Comparison of ENCODE assay signal across 14 cellular contexts in the genomic region with DNA sequence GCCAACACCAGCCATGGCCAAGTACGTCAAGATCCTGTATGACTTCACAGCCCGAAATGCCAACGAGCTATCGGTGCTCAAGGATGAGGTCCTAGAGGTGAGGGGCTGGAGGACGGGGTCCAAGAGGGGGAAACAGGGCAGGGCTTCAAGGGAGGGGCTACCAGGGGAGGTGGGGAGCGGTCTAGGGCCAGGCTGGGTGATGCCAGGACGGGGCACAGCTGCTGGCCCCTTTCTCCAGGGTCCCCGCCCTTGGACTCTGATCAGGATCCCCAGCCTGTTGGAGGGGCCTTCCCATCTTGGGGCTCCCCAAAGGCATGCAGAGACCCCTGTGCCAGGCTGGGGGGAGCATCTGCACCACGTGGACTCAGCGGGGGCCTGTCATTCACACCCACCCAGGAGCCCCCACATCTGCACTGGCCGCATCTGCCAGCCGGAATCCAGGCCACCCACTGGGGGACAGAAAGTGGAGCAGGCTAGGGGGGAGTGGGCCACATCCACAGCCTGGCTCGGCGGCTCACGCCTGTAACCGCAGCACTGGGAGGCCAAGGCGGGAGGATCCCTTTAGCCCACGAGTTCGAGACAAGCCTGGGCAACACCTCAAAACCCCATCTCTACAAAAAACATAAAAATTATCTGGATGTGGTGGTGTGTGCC. TPM values are rescaled to one million over a fixed set of nuclear protein-coding genes. Genes with fewer than 3 reads are reported as not detected.
DNase-seq lines count a peak whose midpoint lies in the region; ATAC-seq and TF ChIP-seq lines count a peak whose summit lies in the region.
"Had no signal": no experiment of that assay in that cellular context is flagged by ENCODE, and none has a peak within 500 bp of the region (broad histone marks: within the 10 kb centered on the region; RNA-seq: fewer than 3 reads in every experiment).

No MANE protein-coding gene starts in this region.

- H3K79me2 ChIP-seq in PC-9 (ENCODE audit: low read depth) (0 out of 2 replicates have a peak, but pooled peaks cover 4% of the 10 kb centered on the region), hepatocyte (no peaks in the 10 kb centered on the region)

- H3K27ac Mint-ChIP-seq in activated naive CD4-positive, alpha-beta T cell treated with anti-CD3 and anti-CD28 coated beads, Interleukin-2, amount 10 ng/mL, durations not matched to agents 7 days and 5 days: no peak overlapping the region
- no peak overlapping the region for H3K27ac Mint-ChIP-seq in activated naive CD4-positive, alpha-beta T cell treated with anti-CD3 and anti-CD28 coated beads, Interleukin-2, amount 50 U/mL, for 72 hours
- H3K27ac Mint-ChIP-seq in stimulated activated memory B cell treated with anti-CD40 and anti-IgM and Interleukin-4, amounts not matched to agents 10 μg/mL and 1 μg/mL and 100 μg/mL, for 72 hours: peak overlapping the region; percentile 71

- H3K9me2 ChIP-seq in PC-9 (ENCODE audit: insufficient read depth): no peaks in the 10 kb centered on the region
- H3K9me2 ChIP-seq in hepatocyte (replicated peaks; ENCODE audit: insufficient read depth): no peaks in the 10 kb centered on the region

- CTCF ChIA-PET in activated naive CD4-positive, alpha-beta T cell treated with anti-CD3 and anti-CD28 coated beads, Interleukin-2, amount 10 ng/mL, durations not matched to agents 7 days and 5 days (lab: Charles Lee): interaction anchor here (1.3 to 5.6 kb wide), 6 partner anchors 9 to 169 kb away, joined by 4 to 42 read pairs (median 8); no protein-coding TSS in a partner anchor
- CTCF ChIA-PET in PC-9 (lab: Charles Lee): no interaction called here

- BruUV-seq in PC-9 (replicated peaks; lab: Mats Ljungman, UMichigan): no TSS peak

- no peak overlapping the region for H3K4me3 ChIP-seq in PC-9
- H3K4me3 ChIP-seq in hepatocyte: no peak overlapping the region
- H3K4me3 ChIP-seq in coronary artery: no peak overlapping the region
- H3K4me3 ChIP-seq: mucosa of descending colon had no signal

- no peaks in the 10 kb centered on the region for H3K9me3 ChIP-seq in PC-9 (ENCODE audit: insufficient read depth, low read depth)
- H3K9me3 ChIP-seq in hepatocyte (ENCODE audit: low read depth): no peaks in the 10 kb centered on the region
- H3K9me3 ChIP-seq: mucosa of descending colon had no signal

- H3K27me3 ChIP-seq in PC-9 (ENCODE audit: insufficient read depth, low read depth) (no peaks in the 10 kb centered on the region), hepatocyte (no peaks in the 10 kb centered on the region)

- peaks cover 34% of the 10 kb centered on the region for H3K4me1 Mint-ChIP-seq in activated naive CD4-positive, alpha-beta T cell treated with anti-CD3 and anti-CD28 coated beads, Interleukin-2, amount 10 ng/mL, durations not matched to agents 7 days and 5 days
- H3K4me1 Mint-ChIP-seq in stimulated activated memory B cell treated with anti-CD40 and anti-IgM and Interleukin-4, amounts not matched to agents 10 μg/mL and 1 μg/mL and 100 μg/mL, for 72 hours: peaks cover 28% of the 10 kb centered on the region

- H3F3A ChIP-seq in PC-9 (ENCODE audit: insufficient read depth, low read depth): peaks cover 16% of the 10 kb centered on the region

- H3K27ac ChIP-seq in PC-9 (no peak overlapping the region), hepatocyte (no peak overlapping the region), coronary artery (no peak overlapping the region)

- H3K36me3 ChIP-seq in PC-9 (ENCODE audit: low read depth) (no peaks in the 10 kb centered on the region), hepatocyte (replicated peaks; ENCODE audit: insufficient read depth, low read depth) (no peaks in the 10 kb centered on the region)

- peaks cover 59% of the 10 kb centered on the region for H3K27me3 Mint-ChIP-seq in activated naive CD4-positive, alpha-beta T cell treated with anti-CD3 and anti-CD28 coated beads, Interleukin-2, amount 10 ng/mL, durations not matched to agents 7 days and 5 days
- H3K27me3 Mint-ChIP-seq in stimulated activated memory B cell treated with anti-CD40 and anti-IgM and Interleukin-4, amounts not matched to agents 10 μg/mL and 1 μg/mL and 100 μg/mL, for 72 hours: peaks cover 3% of the 10 kb centered on the region

- H4K20me1 ChIP-seq in PC-9 (ENCODE audit: insufficient read depth) (no peaks in the 10 kb centered on the region), hepatocyte (ENCODE audit: insufficient read depth, poor library complexity, severe bottlenecking) (no peaks in the 10 kb centered on the region)

- no peak for DNase-seq in activated naive CD4-positive, alpha-beta T cell treated with anti-CD3 and anti-CD28 coated beads, Interleukin-2, amount 10 ng/mL, durations not matched to agents 7 days and 5 days
- no peak for DNase-seq in activated naive CD4-positive, alpha-beta T cell treated with anti-CD3 and anti-CD28 coated beads, Interleukin-2, amount 50 U/mL, for 72 hours (ENCODE audit: low spot score in 2 of 2)
- no peak for DNase-seq in PC-9
- DNase-seq in hepatocyte (ENCODE audit: low spot score): no peak
- no peak for DNase-seq in EL
- no peak for DNase-seq in coronary artery (ENCODE audit: low spot score)
- DNase-seq: DMS79; foreskin melanocyte; NCI-H1417 treated with DMSO at 0.1 percent for 48 hours; NCI-H524; stimulated activated CD8-positive, alpha-beta memory T cell treated with anti-CD3 and anti-CD28 coated beads, Interleukin-4, amount 100 ng/mL, for 48 hours had no signal

- TF ChIP-seq CTCF in PC-9 (conservative IDR thresholded peaks at IDR 0.05) (no peak), hepatocyte (IDR thresholded peaks at IDR 0.05; ENCODE audit: poor library complexity) (no peak), coronary artery (IDR thresholded peaks at IDR 0.05) (no peak)

- no peaks in the 10 kb centered on the region for H3K36me3 Mint-ChIP-seq in activated naive CD4-positive, alpha-beta T cell treated with anti-CD3 and anti-CD28 coated beads, Interleukin-2, amount 10 ng/mL, durations not matched to agents 7 days and 5 days
- H3K36me3 Mint-ChIP-seq in activated naive CD4-positive, alpha-beta T cell treated with anti-CD3 and anti-CD28 coated beads, Interleukin-2, amount 50 U/mL, for 72 hours: no peaks in the 10 kb centered on the region
- no peaks in the 10 kb centered on the region for H3K36me3 Mint-ChIP-seq in stimulated activated memory B cell treated with anti-CD40 and anti-IgM and Interleukin-4, amounts not matched to agents 10 μg/mL and 1 μg/mL and 100 μg/mL, for 72 hours

- WGBS in hepatocyte (ENCODE audit: low lambda C conversion rate, missing lambda C conversion rate): 90% methylated on average over 18 of the region's 19 CpGs

- no peaks in the 10 kb centered on the region for H3K9me3 Mint-ChIP-seq in activated naive CD4-positive, alpha-beta T cell treated with anti-CD3 and anti-CD28 coated beads, Interleukin-2, amount 10 ng/mL, durations not matched to agents 7 days and 5 days
- no peaks in the 10 kb centered on the region for H3K9me3 Mint-ChIP-seq in activated naive CD4-positive, alpha-beta T cell treated with anti-CD3 and anti-CD28 coated beads, Interleukin-2, amount 50 U/mL, for 72 hours
- H3K9me3 Mint-ChIP-seq in stimulated activated memory B cell treated with anti-CD40 and anti-IgM and Interleukin-4, amounts not matched to agents 10 μg/mL and 1 μg/mL and 100 μg/mL, for 72 hours: no peaks in the 10 kb centered on the region

- POLR2A ChIA-PET in PC-9 (lab: Charles Lee; ENCODE audit: unreplicated experiment): no interaction called here

- H2AFZ ChIP-seq in PC-9 (no peak overlapping the region), hepatocyte (no peak overlapping the region)

- H3K4me2 ChIP-seq in PC-9 (peak overlapping the region; percentile 90; the same call in 1 of the 2 replicates), hepatocyte (peak overlapping the region; percentile 73)

- H3K4me1 ChIP-seq in PC-9 (replicated peaks; ENCODE audit: insufficient read depth) (peaks cover 30% of the 10 kb centered on the region), hepatocyte (ENCODE audit: insufficient read depth) (peaks cover 23% of the 10 kb centered on the region)

- peak overlapping the region; percentile 64 for H3K4me3 Mint-ChIP-seq in activated naive CD4-positive, alpha-beta T cell treated with anti-CD3 and anti-CD28 coated beads, Interleukin-2, amount 10 ng/mL, durations not matched to agents 7 days and 5 days
- H3K4me3 Mint-ChIP-seq in stimulated activated memory B cell treated with anti-CD40 and anti-IgM and Interleukin-4, amounts not matched to agents 10 μg/mL and 1 μg/mL and 100 μg/mL, for 72 hours: peak overlapping the region; percentile 76

- intact Hi-C loops in PC-9 (cut with micrococcal nuclease; ENCODE audit: unreplicated experiment): loop anchor here (10.0 kb wide), 1 partner anchor 160 kb away; the partner anchor contains the start of genes LMNTD2 and RASSF7

- no peak for ATAC-seq in activated naive CD4-positive, alpha-beta T cell treated with anti-CD3 and anti-CD28 coated beads, Interleukin-2, amount 50 U/mL, for 72 hours
- no peak for ATAC-seq in stimulated activated memory B cell treated with anti-CD40 and anti-IgM and Interleukin-4, amounts not matched to agents 10 μg/mL and 1 μg/mL and 100 μg/mL, for 72 hours
- no peak for ATAC-seq in GM21529 (IDR thresholded peaks at IDR 0.05; ENCODE audit: unreplicated experiment)

RNA-seq across cellular contexts. Expression of gene EPS8L2, which starts 18.8 kb away (rescaled TPM):
- 10 to 100 TPM in 1 of 2 donors, 1 to 10 TPM in 1; 2.4 to 34.1 TPM for total RNA-seq in activated naive CD4-positive, alpha-beta T cell treated with anti-CD3 and anti-CD28 coated beads, Interleukin-2, amount 50 U/mL, for 72 hours
- total RNA-seq in PC-9 (2021) (228 and 229 TPM in 2 replicates), hepatocyte (135 and 157 TPM in 2 replicates)
- polyA plus RNA-seq in hepatocyte: 310 and 339 TPM in 2 replicates

RNA-seq across cellular contexts. Expression of gene TALDO1, which starts 22.4 kb away (rescaled TPM):
- 100 to 1,000 TPM; 226 to 328 TPM for total RNA-seq in activated naive CD4-positive, alpha-beta T cell treated with anti-CD3 and anti-CD28 coated beads, Interleukin-2, amount 50 U/mL, for 72 hours
- total RNA-seq in PC-9 (2021) (434 and 446 TPM in 2 replicates), hepatocyte (132 and 137 TPM in 2 replicates)
- polyA plus RNA-seq in hepatocyte: 161 and 178 TPM in 2 replicates

RNA-seq across cellular contexts. Expression of gene TMEM80, which starts 29.2 kb away (rescaled TPM):
- 10 to 100 TPM in 1 of 2 donors, 1 to 10 TPM in 1; 5.2 to 11.3 TPM for total RNA-seq in activated naive CD4-positive, alpha-beta T cell treated with anti-CD3 and anti-CD28 coated beads, Interleukin-2, amount 50 U/mL, for 72 hours
- total RNA-seq in PC-9 (2021) (34.0 and 36.6 TPM in 2 replicates), hepatocyte (23.8 and 26.7 TPM in 2 replicates)
- 35.5 and 38.1 TPM in 2 replicates for polyA plus RNA-seq in hepatocyte

RNA-seq across cellular contexts. Expression of gene DEAF1, which starts 29.8 kb away (rescaled TPM):
- total RNA-seq in activated naive CD4-positive, alpha-beta T cell treated with anti-CD3 and anti-CD28 coated beads, Interleukin-2, amount 50 U/mL, for 72 hours: 10 to 100 TPM; 50.9 to 63.5 TPM
- total RNA-seq in PC-9 (2021) (36.9 and 44.4 TPM in 2 replicates), hepatocyte (27.2 and 41.5 TPM in 2 replicates)
- 59.1 and 75.1 TPM in 2 replicates for polyA plus RNA-seq in hepatocyte

RNA-seq across cellular contexts. Expression of gene GATD1, which starts 52.4 kb away (rescaled TPM):
- total RNA-seq in activated naive CD4-positive, alpha-beta T cell treated with anti-CD3 and anti-CD28 coated beads, Interleukin-2, amount 50 U/mL, for 72 hours: 10 to 100 TPM; 33.1 to 60.5 TPM
- total RNA-seq in PC-9 (2021) (52.7 and 61.9 TPM in 2 replicates), hepatocyte (21.4 and 24.2 TPM in 2 replicates)
- 21.6 and 29.0 TPM in 2 replicates for polyA plus RNA-seq in hepatocyte
